In the genomic region with DNA sequence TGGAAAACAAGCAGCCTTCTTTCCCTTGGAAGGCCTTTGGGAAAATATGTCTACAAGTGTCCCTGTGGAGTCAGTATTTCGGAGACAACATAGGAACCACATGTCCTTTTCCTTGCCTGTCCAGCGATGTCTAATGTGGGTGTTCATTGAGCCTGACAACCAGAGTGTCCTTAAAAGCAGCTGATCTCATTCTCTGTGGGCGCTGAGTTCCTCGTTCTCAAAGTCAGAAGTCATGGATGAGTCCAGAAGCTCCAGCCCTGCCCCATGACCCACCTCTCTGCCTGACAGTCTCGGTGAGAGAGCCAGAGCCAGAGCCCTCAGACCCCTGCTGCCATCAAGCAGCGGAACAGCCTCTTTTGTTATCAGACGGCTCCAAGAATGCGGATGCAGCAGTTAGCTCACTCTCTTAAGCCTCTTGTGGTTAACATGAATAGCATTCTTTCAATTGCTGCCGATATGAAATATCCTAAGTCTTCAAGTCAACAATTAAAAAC, we compare ENCODE assay signal across 1 cellular context.
TF ChIP-seq lines count a peak whose summit lies in the region.

No MANE protein-coding gene starts in this region.

TF ChIP-seq in endothelial cell of umbilical vein, 7 proteins besides CTCF, POLR2A, EP300 and RAD21 (continued from another document):
- TF ChIP-seq, protein P1, sequence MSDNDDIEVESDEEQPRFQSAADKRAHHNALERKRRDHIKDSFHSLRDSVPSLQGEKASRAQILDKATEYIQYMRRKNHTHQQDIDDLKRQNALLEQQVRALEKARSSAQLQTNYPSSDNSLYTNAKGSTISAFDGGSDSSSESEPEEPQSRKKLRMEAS (IDR thresholded peaks at IDR 0.05; ENCODE audit: insufficient read depth, insufficient read length) = no peak
- TF ChIP-seq GATA2 (IDR thresholded peaks at IDR 0.05; ENCODE audit: insufficient read depth, insufficient read length, low read depth, low read length) (peak; percentile 78), MYC (IDR thresholded peaks at IDR 0.05; ENCODE audit: low read depth, low read length) (no peak), EZH2 (IDR thresholded peaks at IDR 0.05; ENCODE audit: borderline replicate concordance, low read depth, low read length, severe bottlenecking) (no peak)
